ENCODE assay signal across 29 cellular contexts in genomic region chr6:168724033-168724432, GRCh38.
"Had no signal": no experiment of that assay in that cellular context is flagged by ENCODE, and none has a peak within 500 bp of the region (broad histone marks: within the 10 kb centered on the region; RNA-seq: fewer than 3 reads in every experiment).

No MANE protein-coding gene starts in this region.

- H3K27me3 ChIP-seq: hepatocyte, pancreas, sigmoid colon, tibial nerve, upper lobe of left lung, vagina had no signal

- H3K4me3 ChIP-seq: hepatocyte, lower lobe of right lung, pancreas, prostate gland, sigmoid colon, spleen, tibial nerve, upper lobe of left lung, vagina had no signal

- H3K4me1 Mint-ChIP-seq: naive thymus-derived CD8-positive, alpha-beta T cell; neural crest cell; stimulated activated effector memory CD8-positive, alpha-beta T cell treated with anti-CD3 and anti-CD28 coated beads, Interleukin-12 subunit alpha, Interleukin-12 subunit beta, amount 100 ng/mL, for 72 hours had no signal

- H3K36me3 ChIP-seq: lower lobe of right lung, pancreas, prostate gland, sigmoid colon, spleen, tibial nerve, upper lobe of left lung, vagina had no signal

- DNase-seq: kidney glomerular epithelial cell; left cardiac atrium; left ventricle myocardium superior; lower lobe of right lung; mammary epithelial cell; mesenchymal stem cell; naive thymus-derived CD8-positive, alpha-beta T cell; nucleus accumbens; pancreas; posterior cingulate gyrus; retina; right cardiac atrium; sigmoid colon; small intestine; spleen; stimulated activated CD4-positive, alpha-beta T cell treated with anti-CD3 and anti-CD28 coated beads, Interleukin-4, amount 100 ng/mL, for 24 hours; stimulated activated naive CD4-positive, alpha-beta T cell; substantia nigra; upper lobe of left lung had no signal

- H3K27ac Mint-ChIP-seq: naive thymus-derived CD8-positive, alpha-beta T cell; nephron; stimulated activated effector memory CD8-positive, alpha-beta T cell treated with anti-CD3 and anti-CD28 coated beads, Interleukin-12 subunit alpha, Interleukin-12 subunit beta, amount 100 ng/mL, for 72 hours; stimulated activated naive CD8-positive, alpha-beta T cell treated with anti-CD3 and anti-CD28 coated beads, Interleukin-15, Interleukin-2, amounts not matched to agents 100 ng/mL and 50 ng/mL, for 24 hours had no signal

- H3K36me3 Mint-ChIP-seq: naive thymus-derived CD8-positive, alpha-beta T cell; stimulated activated effector memory CD8-positive, alpha-beta T cell treated with anti-CD3 and anti-CD28 coated beads, Interleukin-12 subunit alpha, Interleukin-12 subunit beta, amount 100 ng/mL, for 72 hours had no signal

- H3K4me2 ChIP-seq: hepatocyte had no signal

- FAIRE-seq: keratinocyte, pancreas, small intestine had no signal

- H3K27ac ChIP-seq: hepatocyte, lower lobe of right lung, pancreas, prostate gland, sigmoid colon, spleen, tibial nerve, upper lobe of left lung, vagina had no signal

- H3K9me3 ChIP-seq: lower lobe of right lung, pancreas, prostate gland, sigmoid colon, vagina had no signal

- ATAC-seq: left cardiac atrium; left lobe of liver; left ventricle myocardium superior; naive thymus-derived CD8-positive, alpha-beta T cell; pancreas; right cardiac atrium; stimulated activated effector memory CD8-positive, alpha-beta T cell treated with anti-CD3 and anti-CD28 coated beads, Interleukin-12 subunit alpha, Interleukin-12 subunit beta, amount 100 ng/mL, for 72 hours had no signal

- H3K4me1 ChIP-seq: lower lobe of right lung, pancreas, prostate gland, sigmoid colon, spleen, tibial nerve, upper lobe of left lung, vagina had no signal

- H3K9me3 Mint-ChIP-seq: stimulated activated effector memory CD8-positive, alpha-beta T cell treated with anti-CD3 and anti-CD28 coated beads, Interleukin-12 subunit alpha, Interleukin-12 subunit beta, amount 100 ng/mL, for 72 hours; stimulated activated naive CD8-positive, alpha-beta T cell treated with anti-CD3 and anti-CD28 coated beads, Interleukin-15, Interleukin-2, amounts not matched to agents 100 ng/mL and 50 ng/mL, for 24 hours had no signal

- H3K4me3 Mint-ChIP-seq: naive thymus-derived CD8-positive, alpha-beta T cell; nephron; neural crest cell; stimulated activated effector memory CD8-positive, alpha-beta T cell treated with anti-CD3 and anti-CD28 coated beads, Interleukin-12 subunit alpha, Interleukin-12 subunit beta, amount 100 ng/mL, for 72 hours; stimulated activated naive CD8-positive, alpha-beta T cell treated with anti-CD3 and anti-CD28 coated beads, Interleukin-15, Interleukin-2, amounts not matched to agents 100 ng/mL and 50 ng/mL, for 24 hours had no signal
